In the genomic region with DNA sequence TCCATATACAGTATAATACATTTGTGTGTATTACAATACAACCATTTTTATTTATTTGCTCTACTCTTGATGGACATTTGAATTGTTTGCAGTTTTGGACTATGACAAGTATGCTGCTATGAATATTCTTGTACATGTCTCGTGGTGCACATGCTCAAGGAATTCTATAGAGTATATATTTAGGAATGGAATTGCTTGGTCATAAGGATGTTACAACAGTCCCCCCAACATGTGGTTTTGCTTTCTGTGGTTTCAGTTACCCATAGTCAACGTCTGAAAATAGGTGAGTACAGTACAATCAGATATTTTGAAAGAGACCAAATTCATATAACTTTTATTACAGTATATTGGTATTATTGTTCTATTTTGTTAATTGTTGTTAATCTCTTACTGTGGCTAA, we compare ENCODE assay signal across 24 cellular contexts.
"Had no signal": no experiment of that assay in that cellular context is flagged by ENCODE, and none has a peak within 500 bp of the region (broad histone marks: within the 10 kb centered on the region; RNA-seq: fewer than 3 reads in every experiment).

No MANE protein-coding gene starts in this region.

- H3K27me3 ChIP-seq: gastrocnemius medialis, neural progenitor cell, right lobe of liver, stomach, thyroid gland, vagina had no signal

- H3K4me1 ChIP-seq: gastrocnemius medialis, parathyroid adenoma, right lobe of liver, stomach, vagina had no signal

- ATAC-seq: esophagus mucosa; gastrocnemius medialis; left ventricle myocardium superior; mucosa of descending colon; naive thymus-derived CD4-positive, alpha-beta T cell; right lobe of liver had no signal

- DNase-seq: effector CD8-positive, alpha-beta T cell; endodermal cell; foreskin fibroblast; gastrocnemius medialis; head of caudate nucleus; left ventricle myocardium superior; mucosa of descending colon; naive thymus-derived CD4-positive, alpha-beta T cell; right lobe of liver; stimulated activated CD4-positive, alpha-beta T cell treated with anti-CD3 and anti-CD28 coated beads, Interleukin-12 subunit alpha, Interleukin-12 subunit beta, amount 100 ng/mL, for 4 hours; stimulated activated CD4-positive, alpha-beta T cell treated with anti-CD3 and anti-CD28 coated beads, Interleukin-1b, Interleukin-23, amount 100 ng/mL, for 48 hours; stimulated activated CD4-positive, alpha-beta T cell treated with anti-CD3 and anti-CD28 coated beads, Interleukin-4, amount 100 ng/mL, for 1 hour; stimulated activated CD8-positive, alpha-beta memory T cell treated with anti-CD3 and anti-CD28 coated beads, Interleukin-4, amount 100 ng/mL, for 48 hours; stimulated activated naive CD4-positive, alpha-beta T cell treated with Interleukin-2 at 50 U/mL for 16 hours; stomach; thyroid gland; trophoblast cell had no signal

- H3K9me3 ChIP-seq: gastrocnemius medialis, mucosa of descending colon, right lobe of liver, stomach, thyroid gland, vagina had no signal

- H3K27ac ChIP-seq: epithelial cell of prostate, gastrocnemius medialis, neural progenitor cell, parathyroid adenoma, right lobe of liver, stomach, thyroid gland, vagina had no signal

- H2AFZ ChIP-seq: parathyroid adenoma had no signal

- H3K4me3 ChIP-seq: gastrocnemius medialis, lung, mucosa of descending colon, neural progenitor cell, right lobe of liver, smooth muscle cell, stomach, thyroid gland, vagina had no signal

- H3K9ac ChIP-seq: neural progenitor cell, parathyroid adenoma had no signal

- H3K36me3 ChIP-seq: gastrocnemius medialis, neural progenitor cell, right lobe of liver, stomach, thyroid gland, vagina had no signal

- H3K4me2 ChIP-seq: neural progenitor cell, smooth muscle cell had no signal

- H3K79me2 ChIP-seq: parathyroid adenoma had no signal
